Comparison of ENCODE assay signal across 8 cellular contexts in the genomic region with DNA sequence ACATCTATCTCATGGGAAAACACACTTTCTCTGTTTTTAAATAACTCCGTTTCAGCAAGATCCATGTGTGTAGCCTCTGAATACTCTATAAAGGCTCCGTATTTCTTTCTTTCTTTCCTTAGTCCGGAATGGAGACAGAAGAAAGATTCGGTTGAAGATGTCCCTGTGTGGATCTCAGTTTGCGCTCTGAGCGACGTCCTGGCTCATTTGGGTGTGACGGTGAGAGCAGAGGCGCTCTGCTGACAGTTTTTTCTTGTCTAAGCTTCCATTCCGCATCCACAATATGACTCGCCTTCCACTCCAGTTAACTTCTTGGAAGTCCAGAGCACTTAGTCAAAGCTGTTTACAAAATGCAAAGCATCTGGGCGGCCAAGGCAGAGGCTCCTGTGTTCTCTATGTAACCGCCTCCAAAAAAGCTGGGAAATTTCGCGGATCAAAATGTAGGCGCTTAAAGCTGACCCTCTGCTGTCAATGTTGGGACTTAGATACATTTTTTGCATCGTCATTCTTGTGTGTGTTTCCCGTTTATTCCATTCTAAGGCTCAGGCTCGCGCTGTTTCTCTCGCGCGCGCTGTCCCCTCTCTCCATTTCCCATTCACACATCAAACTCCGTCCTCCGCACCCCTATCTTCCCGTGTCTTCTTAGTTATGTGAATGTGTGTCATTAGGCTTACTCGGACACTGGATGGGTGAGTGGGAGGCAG. TPM values are rescaled to one million over a fixed set of nuclear protein-coding genes. Genes with fewer than 3 reads are reported as not detected.
DNase-seq lines count a peak whose midpoint lies in the region; ATAC-seq lines count a peak whose summit lies in the region.

No MANE protein-coding gene starts in this region.

- H3K9ac ChIP-seq in stomach smooth muscle (ENCODE audit: low read length in 2 of 2) = peak overlapping the region; percentile 25 to 66

- no peaks in the 10 kb centered on the region for H3K36me3 ChIP-seq in stomach smooth muscle (ENCODE audit: control insufficient read depth in 2 of 2, insufficient read depth in 2 of 2, low read length in 2 of 2)

- H3K27me3 ChIP-seq in stomach smooth muscle (ENCODE audit: control insufficient read depth in 1 of 2, insufficient read depth in 2 of 2, low read length in 2 of 2) = peaks cover 32 to 46% of the 10 kb centered on the region in 2 donors

- DNase-seq in HT1080 (ENCODE audit: low read depth) (peak; percentile 25), caudate nucleus (lab: John Stamatoyannopoulos, UW) (peak in 19 of 61 donors; percentile 11 to 53 (median 32)), kidney glomerular epithelial cell (lab: John Stamatoyannopoulos, UW) (peak; percentile 47), T-helper 2 cell (no peak), cerebellar cortex (ENCODE audit: low spot score) (no peak)
- DNase-seq in central memory CD4-positive, alpha-beta T cell = no peak

- H3K27ac ChIP-seq in caudate nucleus (ENCODE audit: low read depth, low read length) = peak overlapping the region; percentile 40
- H3K27ac ChIP-seq in stomach smooth muscle (ENCODE audit: low read length) = peak overlapping the region; percentile 55

- ATAC-seq in GM21381 (IDR thresholded peaks at IDR 0.05; ENCODE audit: unreplicated experiment) = no peak

- H3K4me1 ChIP-seq in stomach smooth muscle (ENCODE audit: control insufficient read depth, insufficient read depth, low read length) = peaks cover 34% of the 10 kb centered on the region

- no peaks in the 10 kb centered on the region for H3K9me3 ChIP-seq in stomach smooth muscle (ENCODE audit: control insufficient read depth in 2 of 2, low read length in 2 of 2)

- peak overlapping the region; percentile 72 to 83 for H3K4me3 ChIP-seq in stomach smooth muscle (ENCODE audit: low read length in 2 of 2)

RNA-seq across cellular contexts. Expression of a gene that starts 0.9 kb away (rescaled TPM):
- total RNA-seq in HT1080 (2014; rRNA removed; shearing (Covaris generic)) = 6.7 and 7.2 TPM in 2 replicates
- 0.78 and 0.84 TPM in 2 replicates for polyA plus RNA-seq in HT1080 (2015; cell fraction: cytosol; rRNA removed)
- polyA plus RNA-seq in HT1080 (2015; cell fraction: nucleus; rRNA removed) = 8.0 and 9.4 TPM in 2 replicates

Comparison
In these comparisons a context has a peak if more than half of its experiments do, and no peak if none do; other contexts are left out.
1. DNase-seq: peak in HT1080 (single experiment) and kidney glomerular epithelial cell (single experiment); none in T-helper 2 cell (0 of 5), cerebellar cortex (single experiment) and central memory CD4-positive, alpha-beta T cell (single experiment).